In genomic region chr5:180810210-180811011, GRCh38 we compare ENCODE assay signal across 1 cellular context.
A peak's percentile ranks its signal among the peaks of the same experiment; 100 is the strongest.
TF ChIP-seq lines count a peak whose summit lies in the region.

No MANE protein-coding gene starts in this region.

TF ChIP-seq in K562, 482 proteins besides CTCF, POLR2A, EP300 and RAD21 (continued from another document and continues in another):
- peak; percentile 69; the same call in 1 of the 2 replicates for TF ChIP-seq HSF4 (CRISPR knock-in tag; IDR thresholded peaks at IDR 0.05; ENCODE audit: borderline replicate concordance)
- no peak for TF ChIP-seq ZKSCAN8 (CRISPR knock-in tag; IDR thresholded peaks at IDR 0.05)
- 0 out of 2 replicates have a peak, but pooled peaks have one; percentile 73 for TF ChIP-seq RREB1 (CRISPR knock-in tag; IDR thresholded peaks at IDR 0.05)
- TF ChIP-seq SIN3B (IDR thresholded peaks at IDR 0.05; ENCODE audit: low read depth), result peak; percentile 69; the same call in 1 of the 2 replicates
- TF ChIP-seq ZMIZ1 (IDR thresholded peaks at IDR 0.05; ENCODE audit: low read depth in 2 of 2, low read length in 2 of 2), result no peak
- peak; percentile 97 for TF ChIP-seq ZBTB40 (IDR thresholded peaks at IDR 0.05)
- no peak for TF ChIP-seq ZBTB40 (CRISPR knock-in tag; IDR thresholded peaks at IDR 0.05)
- peak; percentile 84; the same call in 1 of the 2 replicates for TF ChIP-seq NFRKB (IDR thresholded peaks at IDR 0.05; ENCODE audit: low read depth)
- TF ChIP-seq ZNF512 (tag; IDR thresholded peaks at IDR 0.05), result no peak
- TF ChIP-seq STAT6 (CRISPR knock-in tag; IDR thresholded peaks at IDR 0.05), result no peak
- TF ChIP-seq ZNF586 (CRISPR knock-in tag; conservative IDR thresholded peaks at IDR 0.05), result no peak
- no peak for TF ChIP-seq POLR3G (IDR thresholded peaks at IDR 0.05; ENCODE audit: extremely low read depth, insufficient read length, insufficient replicate concordance)
- TF ChIP-seq GTF3C2 (IDR thresholded peaks at IDR 0.05; ENCODE audit: borderline replicate concordance, extremely low read depth, insufficient read length), result no peak
- 0 out of 4 replicates have a peak, but pooled peaks of 1 of the 2 experiments have one; percentile 19 for TF ChIP-seq UBTF (IDR thresholded peaks at IDR 0.05; ENCODE audit: borderline replicate concordance in 1 of 2, low read depth in 2 of 2, low read length in 2 of 2)
- TF ChIP-seq E2F3 (CRISPR knock-in tag; IDR thresholded peaks at IDR 0.05), result peak; percentile 68
- TF ChIP-seq SRSF3 (IDR thresholded peaks at IDR 0.05; ENCODE audit: insufficient read depth, low read length), result no peak
